1 cellular context compared by ENCODE assay signal in genomic region chr3:45095916-45096526, GRCh38.
TF ChIP-seq lines count a peak whose summit lies in the region.

No MANE protein-coding gene starts in this region.

TF ChIP-seq in K562, 482 proteins besides CTCF, POLR2A, EP300 and RAD21 (continued from another document):
- TF ChIP-seq KDM1A (IDR thresholded peaks at IDR 0.05), result peak in 1 of 2 experiments; percentile 36; a peak in 1 of 4 replicates
- TF ChIP-seq MCM2 (IDR thresholded peaks at IDR 0.05; ENCODE audit: low read depth), result no peak
- TF ChIP-seq ARID3B (CRISPR knock-in tag; IDR thresholded peaks at IDR 0.05; ENCODE audit: borderline replicate concordance), result no peak
- 0 out of 2 replicates have a peak, but pooled peaks have one; percentile 6 for TF ChIP-seq OTX1 (CRISPR knock-in tag; IDR thresholded peaks at IDR 0.05)
- TF ChIP-seq MTA3 (IDR thresholded peaks at IDR 0.05; ENCODE audit: borderline replicate concordance), result no peak
- peak; percentile 86 for TF ChIP-seq ZNF146 (CRISPR knock-in tag; IDR thresholded peaks at IDR 0.05; ENCODE audit: unreplicated experiment)
- TF ChIP-seq KDM4B (IDR thresholded peaks at IDR 0.05; ENCODE audit: borderline replicate concordance in 2 of 2, low read depth in 1 of 2), result no peak
- TF ChIP-seq NFE2L1 (tag; IDR thresholded peaks at IDR 0.05; ENCODE audit: borderline replicate concordance, low read depth), result no peak
- 0 out of 2 replicates have a peak, but pooled peaks have one; percentile 25 for TF ChIP-seq ADNP (tag; IDR thresholded peaks at IDR 0.05)
- TF ChIP-seq, protein P1, sequence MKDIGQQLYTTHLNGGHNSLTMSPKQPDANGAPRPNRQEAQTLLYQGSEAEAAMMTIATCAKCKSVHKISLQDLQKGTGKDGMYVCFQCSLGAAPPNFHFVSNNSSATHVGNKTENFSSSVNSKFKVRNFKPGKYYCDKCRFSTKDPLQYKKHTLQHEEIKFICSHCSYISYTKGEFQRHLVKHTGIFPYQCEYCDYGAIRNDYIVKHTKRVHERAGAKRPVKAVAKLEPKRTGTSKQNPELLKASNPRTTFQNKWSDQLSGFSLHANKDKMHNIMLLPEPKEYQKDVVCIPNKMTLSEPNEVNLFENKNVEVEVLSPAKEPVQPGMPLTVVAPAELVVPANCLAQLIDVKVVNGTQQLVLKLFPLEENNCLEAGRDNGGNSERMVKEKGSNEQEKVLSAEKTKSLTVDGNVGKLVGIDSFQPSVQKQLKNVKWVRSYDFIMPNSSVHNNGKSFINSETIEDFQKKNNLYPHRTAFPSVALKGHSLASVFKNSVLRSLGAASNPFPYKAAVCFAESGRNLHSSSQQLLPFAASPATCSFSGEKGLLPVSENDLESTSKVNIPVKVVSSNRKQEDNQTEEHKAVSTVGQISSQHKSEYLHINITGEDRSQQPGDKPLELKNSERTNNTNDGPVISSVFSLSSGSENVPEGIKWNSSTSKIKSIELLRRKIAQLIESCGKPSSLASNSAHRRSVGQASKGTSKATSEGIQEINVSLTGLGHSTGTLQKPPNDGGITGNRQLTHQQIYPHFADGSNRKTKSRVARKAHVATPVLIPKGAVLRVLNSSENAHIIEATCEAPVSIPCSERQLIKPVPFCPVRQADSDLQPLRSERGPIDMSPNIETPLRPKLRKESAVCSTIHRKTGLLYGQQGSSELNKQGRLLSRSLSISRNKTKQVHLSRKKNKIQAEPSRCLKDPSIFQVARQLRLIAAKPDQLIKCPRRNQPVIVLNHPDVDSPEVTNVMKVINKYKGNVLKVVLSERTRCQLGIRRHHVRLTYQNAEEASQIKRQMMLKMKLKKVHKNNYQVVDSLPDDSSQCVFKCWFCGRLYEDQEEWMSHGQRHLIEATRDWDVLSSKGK (CRISPR knock-in tag; IDR thresholded peaks at IDR 0.05), result no peak
- TF ChIP-seq RBM25 (IDR thresholded peaks at IDR 0.05; ENCODE audit: low read depth, low read length, severe bottlenecking), result peak; percentile 5
- no peak for TF ChIP-seq MEF2A (IDR thresholded peaks at IDR 0.05; ENCODE audit: control insufficient read depth, low read depth, low read length)
- TF ChIP-seq, protein P2, sequence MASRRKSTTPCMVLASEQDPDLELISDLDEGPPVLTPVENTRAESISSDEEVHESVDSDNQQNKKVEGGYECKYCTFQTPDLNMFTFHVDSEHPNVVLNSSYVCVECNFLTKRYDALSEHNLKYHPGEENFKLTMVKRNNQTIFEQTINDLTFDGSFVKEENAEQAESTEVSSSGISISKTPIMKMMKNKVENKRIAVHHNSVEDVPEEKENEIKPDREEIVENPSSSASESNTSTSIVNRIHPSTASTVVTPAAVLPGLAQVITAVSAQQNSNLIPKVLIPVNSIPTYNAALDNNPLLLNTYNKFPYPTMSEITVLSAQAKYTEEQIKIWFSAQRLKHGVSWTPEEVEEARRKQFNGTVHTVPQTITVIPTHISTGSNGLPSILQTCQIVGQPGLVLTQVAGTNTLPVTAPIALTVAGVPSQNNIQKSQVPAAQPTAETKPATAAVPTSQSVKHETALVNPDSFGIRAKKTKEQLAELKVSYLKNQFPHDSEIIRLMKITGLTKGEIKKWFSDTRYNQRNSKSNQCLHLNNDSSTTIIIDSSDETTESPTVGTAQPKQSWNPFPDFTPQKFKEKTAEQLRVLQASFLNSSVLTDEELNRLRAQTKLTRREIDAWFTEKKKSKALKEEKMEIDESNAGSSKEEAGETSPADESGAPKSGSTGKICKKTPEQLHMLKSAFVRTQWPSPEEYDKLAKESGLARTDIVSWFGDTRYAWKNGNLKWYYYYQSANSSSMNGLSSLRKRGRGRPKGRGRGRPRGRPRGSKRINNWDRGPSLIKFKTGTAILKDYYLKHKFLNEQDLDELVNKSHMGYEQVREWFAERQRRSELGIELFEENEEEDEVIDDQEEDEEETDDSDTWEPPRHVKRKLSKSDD (conservative IDR thresholded peaks at IDR 0.05; ENCODE audit: low read length), result no peak
- peak; percentile 53; the same call in 1 of the 2 replicates for TF ChIP-seq ZNF175 (CRISPR knock-in tag; IDR thresholded peaks at IDR 0.05; ENCODE audit: low read depth)
- peak; percentile 62 for TF ChIP-seq BCOR (IDR thresholded peaks at IDR 0.05)
- TF ChIP-seq, protein P3, sequence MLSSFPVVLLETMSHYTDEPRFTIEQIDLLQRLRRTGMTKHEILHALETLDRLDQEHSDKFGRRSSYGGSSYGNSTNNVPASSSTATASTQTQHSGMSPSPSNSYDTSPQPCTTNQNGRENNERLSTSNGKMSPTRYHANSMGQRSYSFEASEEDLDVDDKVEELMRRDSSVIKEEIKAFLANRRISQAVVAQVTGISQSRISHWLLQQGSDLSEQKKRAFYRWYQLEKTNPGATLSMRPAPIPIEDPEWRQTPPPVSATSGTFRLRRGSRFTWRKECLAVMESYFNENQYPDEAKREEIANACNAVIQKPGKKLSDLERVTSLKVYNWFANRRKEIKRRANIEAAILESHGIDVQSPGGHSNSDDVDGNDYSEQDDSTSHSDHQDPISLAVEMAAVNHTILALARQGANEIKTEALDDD (IDR thresholded peaks at IDR 0.05), result no peak
- no peak for TF ChIP-seq HDAC8 (tag; IDR thresholded peaks at IDR 0.05)
- TF ChIP-seq, protein P4, sequence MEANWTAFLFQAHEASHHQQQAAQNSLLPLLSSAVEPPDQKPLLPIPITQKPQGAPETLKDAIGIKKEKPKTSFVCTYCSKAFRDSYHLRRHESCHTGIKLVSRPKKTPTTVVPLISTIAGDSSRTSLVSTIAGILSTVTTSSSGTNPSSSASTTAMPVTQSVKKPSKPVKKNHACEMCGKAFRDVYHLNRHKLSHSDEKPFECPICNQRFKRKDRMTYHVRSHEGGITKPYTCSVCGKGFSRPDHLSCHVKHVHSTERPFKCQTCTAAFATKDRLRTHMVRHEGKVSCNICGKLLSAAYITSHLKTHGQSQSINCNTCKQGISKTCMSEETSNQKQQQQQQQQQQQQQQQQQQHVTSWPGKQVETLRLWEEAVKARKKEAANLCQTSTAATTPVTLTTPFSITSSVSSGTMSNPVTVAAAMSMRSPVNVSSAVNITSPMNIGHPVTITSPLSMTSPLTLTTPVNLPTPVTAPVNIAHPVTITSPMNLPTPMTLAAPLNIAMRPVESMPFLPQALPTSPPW (CRISPR knock-in tag; IDR thresholded peaks at IDR 0.05), result peak; percentile 38; the same call in 1 of the 2 replicates
- 0 out of 2 replicates have a peak, but pooled peaks have one; percentile 9 for TF ChIP-seq ZNF668 (CRISPR knock-in tag; IDR thresholded peaks at IDR 0.05)
- no peak for TF ChIP-seq RBM34 (IDR thresholded peaks at IDR 0.05; ENCODE audit: borderline replicate concordance, insufficient read depth, low read length)
- TF ChIP-seq NFIC (IDR thresholded peaks at IDR 0.05), result peak; percentile 91
